ENCODE assay signal across 20 cellular contexts in the genomic region with DNA sequence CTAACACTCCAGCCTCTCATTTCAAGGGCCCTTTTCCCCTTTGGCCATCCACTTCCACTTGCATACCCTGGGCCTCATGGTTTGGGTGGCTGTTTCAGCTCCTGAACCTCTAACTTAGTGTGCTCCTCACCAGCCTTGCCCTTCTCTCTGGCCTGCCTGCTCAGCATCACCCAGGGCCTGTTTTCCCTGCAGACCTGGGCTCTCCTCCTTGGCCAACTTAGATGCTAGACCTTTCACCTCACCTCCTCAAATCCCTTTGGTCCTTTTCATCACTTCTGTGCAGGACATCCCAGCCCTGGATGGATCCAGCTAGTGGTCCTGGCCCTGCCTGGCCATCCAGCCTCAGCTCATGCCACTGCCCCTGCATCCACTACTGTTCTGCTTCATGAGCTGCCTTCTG.
"Had no signal": no experiment of that assay in that cellular context is flagged by ENCODE, and none has a peak within 500 bp of the region (broad histone marks: within the 10 kb centered on the region; RNA-seq: fewer than 3 reads in every experiment).

No MANE protein-coding gene starts in this region.

- H3K36me3 ChIP-seq: esophagus squamous epithelium, gastrocnemius medialis, heart right ventricle, left lung, lower lobe of right lung had no signal

- H3K36me3 Mint-ChIP-seq: mesothelial cell of epicardium had no signal

- H3K27ac ChIP-seq: coronary artery, esophagus squamous epithelium, gastrocnemius medialis, heart right ventricle, left lung, lower lobe of right lung had no signal

- H3K9me3 ChIP-seq: esophagus squamous epithelium, gastrocnemius medialis, heart right ventricle, left lung, lower lobe of right lung, mucosa of descending colon had no signal

- H3K9me3 Mint-ChIP-seq: mesothelial cell of epicardium had no signal

- H3K27me3 ChIP-seq: dorsolateral prefrontal cortex, esophagus squamous epithelium, gastrocnemius medialis, left lung had no signal

- ATAC-seq: gastrocnemius medialis, heart right ventricle, left cardiac atrium, left lung, left ventricle myocardium superior, lower lobe of right lung, mucosa of descending colon had no signal

- H3K4me3 Mint-ChIP-seq: mesothelial cell of epicardium had no signal

- H3K4me1 Mint-ChIP-seq: mesothelial cell of epicardium had no signal

- H3K4me3 ChIP-seq: coronary artery, dorsolateral prefrontal cortex, esophagus squamous epithelium, gastrocnemius medialis, heart right ventricle, left lung, lower lobe of right lung, mucosa of descending colon had no signal

- H3K4me1 ChIP-seq: esophagus squamous epithelium, gastrocnemius medialis, heart right ventricle, lower lobe of right lung had no signal

- H3K27ac Mint-ChIP-seq: mesothelial cell of epicardium had no signal

- DNase-seq: dermis blood vessel endothelial cell; effector CD4-positive, alpha-beta T cell; effector memory CD4-positive, alpha-beta T cell; esophagus squamous epithelium; foreskin fibroblast; foreskin melanocyte; gastrocnemius medialis; glutamatergic neuron; head of caudate nucleus; heart right ventricle; hippocampal formation; left cardiac atrium; left lung; left ventricle myocardium superior; lower lobe of right lung; mesenchymal stem cell; mucosa of descending colon had no signal
